1 cellular context compared by ENCODE assay signal in the genomic region with DNA sequence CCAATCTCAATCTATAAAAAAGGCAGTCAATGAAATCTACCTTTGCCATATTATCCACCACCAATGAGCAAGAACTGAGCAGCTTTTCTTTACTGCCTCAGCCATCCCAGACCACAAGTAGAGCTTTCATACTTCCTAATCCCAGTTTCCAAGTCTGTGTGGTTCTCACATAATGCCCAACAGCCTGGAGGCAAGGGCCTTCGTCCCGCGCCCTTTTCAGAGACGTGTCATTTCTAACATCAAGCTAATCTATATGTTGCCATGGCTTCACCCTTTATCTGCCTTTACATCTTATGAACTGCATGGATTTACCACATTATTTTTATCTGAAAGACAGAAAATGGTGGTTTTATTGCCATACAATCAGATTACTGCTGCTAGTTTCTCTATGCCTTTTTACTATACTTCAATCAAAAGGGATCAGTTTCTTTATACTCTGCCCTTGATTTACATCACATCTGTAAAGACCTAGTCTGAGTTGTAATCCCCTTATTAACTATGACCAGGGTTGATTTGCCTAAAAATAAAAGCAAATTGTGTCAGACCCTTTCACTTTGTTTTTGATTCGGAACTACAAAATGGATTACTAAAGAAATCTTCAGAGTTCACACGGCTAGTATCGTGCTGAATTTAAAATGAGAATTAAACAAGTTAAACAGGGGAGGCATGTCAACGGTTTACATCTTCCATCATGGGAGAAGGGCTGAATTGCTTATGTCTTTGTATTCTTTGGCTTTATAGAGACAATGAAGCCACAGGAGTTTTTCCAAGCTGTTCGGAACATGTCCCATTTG.
TF ChIP-seq lines count a peak whose summit lies in the region.

No MANE protein-coding gene starts in this region.

TF ChIP-seq in HEK293, 187 proteins besides CTCF, POLR2A, EP300 and RAD21 (continued from another document):
- TF ChIP-seq PRDM6 (tag by site-specific recombination; IDR thresholded peaks at IDR 0.05) (peak; percentile 91), TCF7L2 (IDR thresholded peaks at IDR 0.05; ENCODE audit: borderline replicate concordance, low read depth, low read length) (no peak; the same call in 1 of the 2 replicates), FEZF1 (tag by site-specific recombination; IDR thresholded peaks at IDR 0.05) (peak; percentile 93), ZNF792 (tag by site-specific recombination; IDR thresholded peaks at IDR 0.05) (no peak), ZFP3 (tag by site-specific recombination; IDR thresholded peaks at IDR 0.05; ENCODE audit: low read depth) (no peak), ELK4 (IDR thresholded peaks at IDR 0.05; ENCODE audit: borderline replicate concordance, low read depth, low read length) (no peak), KLF7 (tag by site-specific recombination; IDR thresholded peaks at IDR 0.05; ENCODE audit: borderline replicate concordance) (no peak), BCL11A (tag by site-specific recombination; IDR thresholded peaks at IDR 0.05; ENCODE audit: low read depth) (no peak)
